Comparison of ENCODE assay signal across 21 cellular contexts in the genomic region with DNA sequence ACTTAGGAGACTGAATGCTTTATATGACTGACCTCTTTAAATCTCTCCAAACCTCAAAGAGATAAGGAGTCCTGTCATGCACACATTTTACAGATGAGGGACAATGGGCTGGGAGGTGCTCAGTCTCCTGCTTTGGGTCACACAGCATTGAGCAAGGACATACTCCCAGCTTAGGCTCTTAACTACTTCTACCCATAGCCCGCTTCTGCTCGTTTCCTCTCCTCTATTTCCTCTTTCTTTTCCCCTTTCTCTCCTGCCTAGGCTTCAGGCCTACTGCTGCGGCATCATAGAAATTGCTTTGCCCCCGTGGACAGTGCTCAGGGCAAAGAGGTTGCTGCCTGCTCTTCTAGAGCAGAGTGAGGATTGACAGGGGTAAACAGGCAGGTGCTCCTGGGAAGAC. TPM values are rescaled to one million over a fixed set of nuclear protein-coding genes. Genes with fewer than 3 reads are reported as not detected.
"Had no signal": no experiment of that assay in that cellular context is flagged by ENCODE, and none has a peak within 500 bp of the region (broad histone marks: within the 10 kb centered on the region; RNA-seq: fewer than 3 reads in every experiment).

No MANE protein-coding gene starts in this region.

- DNase-seq: activated CD4-positive, alpha-beta T cell treated with anti-CD3 and anti-CD28 coated beads, Interleukin-2, amount 10 ng/mL, durations not matched to agents 7 days and 5 days; activated CD8-positive, alpha-beta memory T cell treated with anti-CD3 and anti-CD28 coated beads, Interleukin-2, amount 50 U/mL, for 4 hours; activated naive CD4-positive, alpha-beta T cell treated with anti-CD3 and anti-CD28 coated beads, Interleukin-2, amount 50 U/mL, for 16 hours; activated T-cell treated with anti-CD3 and anti-CD28 coated beads, Interleukin-2, amount 50 U/mL, for 4 hours; dermis blood vessel endothelial cell; islet precursor cell; left colon; mammary epithelial cell; occipital lobe; stimulated activated CD4-positive, alpha-beta T cell treated with anti-CD3 and anti-CD28 coated beads, Interleukin-12 subunit alpha, Interleukin-12 subunit beta, amount 100 ng/mL, for 4 hours; stimulated activated CD4-positive, alpha-beta T cell treated with anti-CD3 and anti-CD28 coated beads, Interleukin-1b, Interleukin-23, amount 100 ng/mL, for 48 hours; stimulated activated naive CD8-positive, alpha-beta T cell treated with anti-CD3 and anti-CD28 coated beads, Interleukin-15, Interleukin-2, amounts not matched to agents 100 U/mL and 50 U/mL, for 24 hours; substantia nigra; tibial artery; uterus had no signal

- H3K79me2 ChIP-seq: hepatocyte had no signal

- H3K27ac ChIP-seq: hepatocyte, prostate gland, right atrium auricular region, tibial artery, uterus had no signal

- H3K4me3 Mint-ChIP-seq: activated CD4-positive, alpha-beta T cell treated with anti-CD3 and anti-CD28 coated beads, Interleukin-2, amount 10 ng/mL, durations not matched to agents 7 days and 5 days; activated T-cell treated with anti-CD3 and anti-CD28 coated beads, Interleukin-2, amount 50 U/mL, for 4 hours; T-helper 1 cell treated with Interleukin-12 subunit alpha and Interleukin-12 subunit beta and Interleukin-4 antibody, amounts not matched to agents 30 μg/mL and 1 μg/mL, for 36 hours had no signal

- H3K27me3 ChIP-seq: hepatocyte, right atrium auricular region, tibial artery, uterus had no signal

- H3K9me3 Mint-ChIP-seq: activated CD4-positive, alpha-beta T cell treated with anti-CD3 and anti-CD28 coated beads, Interleukin-2, amount 10 ng/mL, durations not matched to agents 7 days and 5 days; activated T-cell treated with anti-CD3 and anti-CD28 coated beads, Interleukin-2, amount 50 U/mL, for 4 hours; T-helper 1 cell treated with Interleukin-12 subunit alpha and Interleukin-12 subunit beta and Interleukin-4 antibody, amounts not matched to agents 30 μg/mL and 1 μg/mL, for 36 hours had no signal

- H3K4me2 ChIP-seq: hepatocyte had no signal

- H3K27me3 Mint-ChIP-seq: activated CD4-positive, alpha-beta T cell treated with anti-CD3 and anti-CD28 coated beads, Interleukin-2, amount 10 ng/mL, durations not matched to agents 7 days and 5 days had no signal

- H3K4me1 ChIP-seq: prostate gland, right atrium auricular region, tibial artery, uterus had no signal

- H2AFZ ChIP-seq: hepatocyte had no signal

- H3K4me1 Mint-ChIP-seq: activated CD4-positive, alpha-beta T cell treated with anti-CD3 and anti-CD28 coated beads, Interleukin-2, amount 10 ng/mL, durations not matched to agents 7 days and 5 days had no signal

- H3K9me3 ChIP-seq: prostate gland, right atrium auricular region, tibial artery, uterus had no signal

- ATAC-seq: activated CD4-positive, CD25-positive, alpha-beta regulatory T cell treated with anti-CD3 and anti-CD28 coated beads, Interleukin-2, amount 50 U/mL, for 24 hours; activated T-cell treated with anti-CD3 and anti-CD28 coated beads, Interleukin-2, amount 50 U/mL, for 4 hours; left colon; stimulated activated naive CD8-positive, alpha-beta T cell treated with anti-CD3 and anti-CD28 coated beads, Interleukin-15, Interleukin-2, amounts not matched to agents 100 U/mL and 50 U/mL, for 24 hours had no signal

- H3K4me3 ChIP-seq: hepatocyte, prostate gland, right atrium auricular region, tibial artery, uterus had no signal

- H3K36me3 ChIP-seq: prostate gland, right atrium auricular region, uterus had no signal

- H3K27ac Mint-ChIP-seq: activated CD4-positive, alpha-beta T cell treated with anti-CD3 and anti-CD28 coated beads, Interleukin-2, amount 10 ng/mL, durations not matched to agents 7 days and 5 days; T-helper 1 cell treated with Interleukin-12 subunit alpha and Interleukin-12 subunit beta and Interleukin-4 antibody, amounts not matched to agents 30 μg/mL and 1 μg/mL, for 36 hours had no signal

RNA-seq across cellular contexts. Expression of gene TMEM269, which starts 49.2 kb away (rescaled TPM):
- total RNA-seq: dermis blood vessel endothelial cell, glomerular endothelial cell, right atrium auricular region had no signal
